19 cellular contexts compared by ENCODE assay signal in genomic region chr14:101577221-101577909, GRCh38. TPM values are rescaled to one million over a fixed set of nuclear protein-coding genes. Genes with fewer than 3 reads are reported as not detected.
DNase-seq lines count a peak whose midpoint lies in the region; ATAC-seq, FAIRE-seq and TF ChIP-seq lines count a peak whose summit lies in the region.
"Had no signal": no experiment of that assay in that cellular context is flagged by ENCODE, and none has a peak within 500 bp of the region (broad histone marks: within the 10 kb centered on the region; RNA-seq: fewer than 3 reads in every experiment).

No MANE protein-coding gene starts in this region.

- no peak overlapping the region for H2BK5ac ChIP-seq in neuronal stem cell (ENCODE audit: low read length)

- no peak for FAIRE-seq in kidney (lab: Jason Lieb, UNC)

- intact Hi-C loops in natural killer cell (cut with micrococcal nuclease) = no loop called here
- intact Hi-C loops in kidney (cut with DNase I) = no loop called here
- intact Hi-C loops in dorsolateral prefrontal cortex (cut with DNase I) = no loop called here

- no peak overlapping the region for H3K27ac Mint-ChIP-seq in natural killer cell treated with Interleukin-12 subunit alpha and Interleukin-12 subunit beta and Interleukin-15 and Interleukin-18, amount 100 ng/mL, for 72 hours
- no peak overlapping the region for H3K27ac Mint-ChIP-seq in natural killer cell
- H3K27ac Mint-ChIP-seq: CD8-positive, alpha-beta T cell had no signal

- H2BK15ac ChIP-seq in neuronal stem cell (ENCODE audit: low read length) = no peak overlapping the region

- no peaks in the 10 kb centered on the region for H3K36me3 Mint-ChIP-seq in natural killer cell treated with Interleukin-12 subunit alpha and Interleukin-12 subunit beta and Interleukin-15 and Interleukin-18, amount 100 ng/mL, for 72 hours
- H3K36me3 Mint-ChIP-seq in natural killer cell = no peaks in the 10 kb centered on the region
- H3K36me3 Mint-ChIP-seq: CD8-positive, alpha-beta T cell had no signal

- H3K36me3 ChIP-seq in kidney (ENCODE audit: control insufficient read depth in 1 of 2, insufficient read depth in 2 of 2, low read length in 2 of 2) = no peaks in the 10 kb centered on the region
- no peaks in the 10 kb centered on the region for H3K36me3 ChIP-seq in neuronal stem cell (replicated peaks in 1 of 2; ENCODE audit: control insufficient read depth in 2 of 2, insufficient read depth in 2 of 2, low read length in 2 of 2)
- H3K36me3 ChIP-seq: BLaER1 had no signal

- H3K4me1 ChIP-seq in kidney (ENCODE audit: control insufficient read depth in 1 of 2, insufficient read depth in 1 of 2, low read depth in 1 of 2, low read length in 2 of 2) = no peaks in the 10 kb centered on the region
- H3K4me1 ChIP-seq in neuronal stem cell (ENCODE audit: control insufficient read depth in 2 of 2, insufficient read depth in 1 of 2, low read depth in 1 of 2, low read length in 2 of 2) = peaks cover 0 to 1% of the 10 kb centered on the region in 2 donors

- H3K18ac ChIP-seq in neuronal stem cell (ENCODE audit: low read length) = peak overlapping the region; percentile 93

- no peak overlapping the region for H2BK12ac ChIP-seq in neuronal stem cell (ENCODE audit: low read length)

- no peak overlapping the region for H3K9ac ChIP-seq in kidney (ENCODE audit: low read length in 2 of 2)
- H3K9ac ChIP-seq in neuronal stem cell (ENCODE audit: low read depth, low read length, poor library complexity) = peak overlapping the region; percentile 34
- H3K9ac ChIP-seq: BLaER1 had no signal

- no peak overlapping the region for H3K14ac ChIP-seq in neuronal stem cell (ENCODE audit: low read length)

- TF ChIP-seq CTCF in natural killer cell (IDR thresholded peaks at IDR 0.05) (no peak), kidney (IDR thresholded peaks at IDR 0.05; ENCODE audit: borderline replicate concordance, extremely low read depth, insufficient read depth) (no peak), dorsolateral prefrontal cortex (IDR thresholded peaks at IDR 0.05 in 54 of 56, conservative IDR thresholded peaks at IDR 0.05 in 2 of 56; ENCODE audit: low read depth in 1 of 56, partially characterized antibody in 56 of 56) (no peak)

- no peak overlapping the region for H3K4me3 ChIP-seq in kidney (ENCODE audit: low read length in 2 of 2)
- no peak overlapping the region for H3K4me3 ChIP-seq in neuronal stem cell (ENCODE audit: low read length in 2 of 2)
- no peak overlapping the region for H3K4me3 ChIP-seq in dorsolateral prefrontal cortex
- H3K4me3 ChIP-seq: BLaER1 had no signal

- peaks cover 7 to 23% of the 10 kb centered on the region in 2 donors for H3K27me3 Mint-ChIP-seq in natural killer cell treated with Interleukin-12 subunit alpha and Interleukin-12 subunit beta and Interleukin-15 and Interleukin-18, amount 100 ng/mL, for 72 hours
- peaks cover 10 to 19% of the 10 kb centered on the region in 2 donors for H3K27me3 Mint-ChIP-seq in natural killer cell (ENCODE audit: low read depth in 2 of 2)

- peak; percentile 52 for DNase-seq in natural killer cell treated with Interleukin-12 subunit alpha and Interleukin-12 subunit beta and Interleukin-15 and Interleukin-18, amount 100 ng/mL, for 72 hours (ENCODE audit: low spot score)
- DNase-seq in natural killer cell = no peak
- peak; percentile 35 for DNase-seq in kidney
- no peak for DNase-seq in neuronal stem cell (ENCODE audit: low spot score)
- no peak for DNase-seq in NCI-H1092 (lab: John Stamatoyannopoulos, UW)
- no peak for DNase-seq in dorsolateral prefrontal cortex
- no peak for DNase-seq in activated naive CD4-positive, alpha-beta T cell treated with anti-CD3 and anti-CD28 coated beads, Interleukin-2, amount 50 U/mL, for 16 hours
- DNase-seq: 8988T; Calu3; CD8-positive, alpha-beta T cell; DMS79 treated with DMSO at 0.1 percent for 48 hours; GF-D8; GOT3; H7 had no signal

- H3K4me3 Mint-ChIP-seq in natural killer cell treated with Interleukin-12 subunit alpha and Interleukin-12 subunit beta and Interleukin-15 and Interleukin-18, amount 100 ng/mL, for 72 hours = no peak overlapping the region
- H3K4me3 Mint-ChIP-seq in natural killer cell = no peak overlapping the region
- H3K4me3 Mint-ChIP-seq: CD8-positive, alpha-beta T cell had no signal

- no peak overlapping the region for H4K91ac ChIP-seq in neuronal stem cell (ENCODE audit: low read depth, low read length, poor library complexity)

- H3K9me3 ChIP-seq in kidney (ENCODE audit: control insufficient read depth in 1 of 2, low read length in 2 of 2) (no peaks in the 10 kb centered on the region), neuronal stem cell (replicated peaks in 1 of 2; ENCODE audit: control insufficient read depth in 2 of 2, insufficient read depth in 1 of 2, low read depth in 1 of 2, low read length in 2 of 2) (no peaks in the 10 kb centered on the region)
- H3K9me3 ChIP-seq: BLaER1 had no signal

- WGBS in neuronal stem cell (ENCODE audit: extremely low coverage in 2 of 2, insufficient read length in 2 of 2, insufficient replicate concordance in 1 of 2), 2 donors = no CpG with 5 or more reads among the region's 10 CpGs

- H3K9me3 Mint-ChIP-seq in natural killer cell treated with Interleukin-12 subunit alpha and Interleukin-12 subunit beta and Interleukin-15 and Interleukin-18, amount 100 ng/mL, for 72 hours = no peaks in the 10 kb centered on the region
- H3K9me3 Mint-ChIP-seq in natural killer cell = no peaks in the 10 kb centered on the region
- H3K9me3 Mint-ChIP-seq: CD8-positive, alpha-beta T cell had no signal

- no peak overlapping the region for H3K23ac ChIP-seq in neuronal stem cell (ENCODE audit: low read depth, low read length, poor library complexity)

- H3K4me1 Mint-ChIP-seq in natural killer cell treated with Interleukin-12 subunit alpha and Interleukin-12 subunit beta and Interleukin-15 and Interleukin-18, amount 100 ng/mL, for 72 hours (ENCODE audit: low read depth in 2 of 2) = no peaks in the 10 kb centered on the region
- no peaks in the 10 kb centered on the region for H3K4me1 Mint-ChIP-seq in natural killer cell

- peak; percentile 11 to 37 for ATAC-seq in natural killer cell treated with Interleukin-12 subunit alpha and Interleukin-12 subunit beta and Interleukin-15 and Interleukin-18, amount 100 ng/mL, for 72 hours
- no peak for ATAC-seq in natural killer cell
- ATAC-seq: CD8-positive, alpha-beta T cell; HCT116 had no signal

- H3K4ac ChIP-seq in neuronal stem cell (ENCODE audit: low read length) = no peak overlapping the region

- H3K27me3 ChIP-seq in neuronal stem cell (ENCODE audit: control insufficient read depth in 3 of 3, insufficient read depth in 3 of 3, low read depth in 1 of 3, low read length in 3 of 3) (peaks cover 0 to 3% (median 0%) of the 10 kb centered on the region in 3 experiments), dorsolateral prefrontal cortex (peaks cover 0 to 17% (median 0%) of the 10 kb centered on the region in 45 donors)
- H3K27me3 ChIP-seq: BLaER1 had no signal

- H4K8ac ChIP-seq in neuronal stem cell (ENCODE audit: low read depth, low read length) = no peak overlapping the region

- H3K27ac ChIP-seq in kidney (ENCODE audit: low read depth in 2 of 2, low read length in 2 of 2) (no peak overlapping the region), neuronal stem cell (replicated peaks; ENCODE audit: low read length) (no peak overlapping the region), dorsolateral prefrontal cortex (no peak overlapping the region)
- H3K27ac ChIP-seq: BLaER1 had no signal

- no peak overlapping the region for H2BK120ac ChIP-seq in neuronal stem cell (ENCODE audit: low read depth, low read length)

- no peak overlapping the region for H3K4me2 ChIP-seq in neuronal stem cell (ENCODE audit: insufficient read depth, low read length, poor library complexity, severe bottlenecking)
- H3K4me2 ChIP-seq: BLaER1 had no signal

- H2AFZ ChIP-seq in neuronal stem cell (ENCODE audit: low read length) = no peak overlapping the region

- H2AK5ac ChIP-seq in neuronal stem cell (ENCODE audit: low read depth, low read length) = no peak overlapping the region

- no peaks in the 10 kb centered on the region for H3K79me1 ChIP-seq in neuronal stem cell (ENCODE audit: low read depth, low read length)

RNA-seq across cellular contexts. Expression of gene DIO3, which starts 16.1 kb away (rescaled TPM):
- total RNA-seq in natural killer cell treated with Interleukin-12 subunit alpha and Interleukin-12 subunit beta and Interleukin-15 and Interleukin-18, amount 100 ng/mL, for 72 hours = not detected
- total RNA-seq in natural killer cell (not detected), kidney (0.94 TPM), dorsolateral prefrontal cortex (1 to 10 TPM in 43 of 120 experiments, under 1 TPM in 72, not detected in 5; 0.20 to 3.3 (median 0.79) TPM)
- polyA plus RNA-seq in kidney (ENCODE audit: insufficient read depth, low read depth, low replicate concordance) = 0.17 TPM
- polyA plus RNA-seq in neuronal stem cell (2013, experiment 1 of 2) = 8.3 TPM
- polyA plus RNA-seq in neuronal stem cell (2013, experiment 2 of 2) = 7.9 TPM
- total RNA-seq: A673; CD8-positive, alpha-beta T cell; HT1080 had no signal
- polyA plus RNA-seq: AG04450 had no signal

Comparison
In these comparisons a context has a peak if more than half of its experiments do, and no peak if none do; other contexts are left out.
1. ATAC-seq: peak in natural killer cell treated with Interleukin-12 subunit alpha and Interleukin-12 subunit beta and Interleukin-15 and Interleukin-18, amount 100 ng/mL, for 72 hours (2 of 2); none in natural killer cell (0 of 3).
2. DNase-seq: peak in natural killer cell treated with Interleukin-12 subunit alpha and Interleukin-12 subunit beta and Interleukin-15 and Interleukin-18, amount 100 ng/mL, for 72 hours (single experiment) and kidney (single experiment); none in natural killer cell (single experiment), neuronal stem cell (single experiment), NCI-H1092 (single experiment), dorsolateral prefrontal cortex (0 of 10) and activated naive CD4-positive, alpha-beta T cell treated with anti-CD3 and anti-CD28 coated beads, Interleukin-2, amount 50 U/mL, for 16 hours (single experiment).